Comparison of ENCODE assay signal across 18 cellular contexts in genomic region chr4:106358899-106359298, GRCh38. TPM values are rescaled to one million over a fixed set of nuclear protein-coding genes. Genes with fewer than 3 reads are reported as not detected.
A peak's percentile ranks its signal among the peaks of the same experiment; 100 is the strongest.
DNase-seq lines count a peak whose midpoint lies in the region; ATAC-seq, FAIRE-seq and TF ChIP-seq lines count a peak whose summit lies in the region.
"Had no signal": no experiment of that assay in that cellular context is flagged by ENCODE, and none has a peak within 500 bp of the region (broad histone marks: within the 10 kb centered on the region; RNA-seq: fewer than 3 reads in every experiment).

No MANE protein-coding gene starts in this region.

- DNase-seq in AG04450 (ENCODE audit: low read depth, low spot score) (peak; percentile 11), HCEC 1CT (peak; percentile 78), fibroblast of the aortic adventitia (ENCODE audit: low read depth) (peak; percentile 60), GM12891 (ENCODE audit: insufficient read length, low spot score) (no peak), WERI-Rb-1 (no peak)
- DNase-seq: activated CD4-positive, alpha-beta memory T cell treated with anti-CD3 and anti-CD28 coated beads for 36 hours; anterior cingulate cortex; NCI-H2081; NCI-H82; occipital lobe; uterus had no signal

- no peak for FAIRE-seq in GM12891 (lab: Jason Lieb, UNC)
- FAIRE-seq: TTC549 had no signal

- POLR2A ChIA-PET in AG04450 (lab: Yijun Ruan, JAX) = interaction anchor here (1.2 kb wide), 1 partner anchor 43 kb away, joined by 3 read pairs; the partner anchor contains the start of gene TBCK

- no peak for TF ChIP-seq POLR2A in GM12891 (IDR thresholded peaks at IDR 0.05; ENCODE audit: low read depth, low read length)

- TF ChIP-seq CTCF in AG04450 (IDR thresholded peaks at IDR 0.05; ENCODE audit: low read depth, low read length) = no peak
- TF ChIP-seq CTCF in fibroblast of the aortic adventitia (IDR thresholded peaks at IDR 0.05; ENCODE audit: insufficient read depth, low read length) = no peak
- TF ChIP-seq CTCF in WERI-Rb-1 (IDR thresholded peaks at IDR 0.05; ENCODE audit: low read depth, low read length) = no peak

- no peaks in the 10 kb centered on the region for H3K27me3 ChIP-seq in AG04450 (ENCODE audit: control insufficient read depth, insufficient read depth, low read length)
- no peaks in the 10 kb centered on the region for H3K27me3 ChIP-seq in WERI-Rb-1 (ENCODE audit: insufficient read depth, low read depth, severe bottlenecking)
- H3K27me3 ChIP-seq: uterus had no signal

- H3K9me3 ChIP-seq in AG04450 (ENCODE audit: control insufficient read depth, insufficient read depth, low read length) (no peaks in the 10 kb centered on the region), WERI-Rb-1 (ENCODE audit: severe bottlenecking) (no peaks in the 10 kb centered on the region)
- H3K9me3 ChIP-seq: uterus had no signal

- no peaks in the 10 kb centered on the region for H3K36me3 ChIP-seq in WERI-Rb-1
- H3K36me3 ChIP-seq: uterus had no signal

- CTCF ChIA-PET in AG04450 (lab: Charles Lee) = interaction anchor here (0.5 to 1.2 kb wide), 2 partner anchors 92 to 539 kb away, joined by 3 read pairs; no protein-coding TSS in a partner anchor

- peak; percentile 59 for ATAC-seq in SK-N-SH treated with all-trans-retinoic acid at 6 μM for 48 hours
- no peak for ATAC-seq in GM21723 (IDR thresholded peaks at IDR 0.05; ENCODE audit: unreplicated experiment)
- ATAC-seq in HG02759 (IDR thresholded peaks at IDR 0.05; ENCODE audit: unreplicated experiment) = no peak
- ATAC-seq: stimulated activated effector memory CD8-positive, alpha-beta T cell treated with anti-CD3 and anti-CD28 coated beads, Interleukin-12 subunit alpha, Interleukin-12 subunit beta, amount 100 ng/mL, for 72 hours had no signal

- no peak overlapping the region for H3K4me3 ChIP-seq in AG04450 (ENCODE audit: low read depth, low read length)
- no peak overlapping the region for H3K4me3 ChIP-seq in fibroblast of the aortic adventitia (ENCODE audit: low read depth, low read length)
- H3K4me3 ChIP-seq in WERI-Rb-1 (ENCODE audit: low read depth, low read length) = no peak overlapping the region
- H3K4me3 ChIP-seq: uterus had no signal

- H3K27ac ChIP-seq in AG04450 (ENCODE audit: low read depth, low read length) (no peak overlapping the region), WERI-Rb-1 (no peak overlapping the region)
- H3K27ac ChIP-seq: uterus had no signal

TF ChIP-seq in SK-N-SH treated with all-trans-retinoic acid at 6 μM for 48 hours, 23 proteins besides CTCF, POLR2A, EP300 and RAD21:
- TF ChIP-seq CREB5 (CRISPR knock-in tag; IDR thresholded peaks at IDR 0.05; ENCODE audit: low read depth) (no peak), ISL1 (CRISPR knock-in tag; IDR thresholded peaks at IDR 0.05) (peak; percentile 64), PPARA (CRISPR knock-in tag; IDR thresholded peaks at IDR 0.05; ENCODE audit: borderline replicate concordance) (no peak)

TF ChIP-seq in GM12891, 5 proteins besides CTCF, POLR2A, EP300 and RAD21:
- no peak for TF ChIP-seq PAX5 (IDR thresholded peaks at IDR 0.05; ENCODE audit: insufficient read depth, low read length, severe bottlenecking)
- no peak for TF ChIP-seq TAF1 (IDR thresholded peaks at IDR 0.05; ENCODE audit: low read depth, low read length)
- no peak for TF ChIP-seq POU2F2 (IDR thresholded peaks at IDR 0.05; ENCODE audit: low read depth, low read length)
- no peak for TF ChIP-seq SPI1 (IDR thresholded peaks at IDR 0.05; ENCODE audit: low read depth, low read length)
- TF ChIP-seq POLR2AphosphoS5 (IDR thresholded peaks at IDR 0.05; ENCODE audit: low read depth, low read length) = no peak

RNA-seq across cellular contexts. Expression of gene GIMD1, which starts 9.7 kb away (rescaled TPM):
- polyA plus RNA-seq in AG04450 (2011; rRNA removed) = not detected in 2 replicates
- not detected in 2 replicates for polyA minus RNA-seq in AG04450 (2011; rRNA and poly(A)+ RNA removed)
- total RNA-seq in fibroblast of the aortic adventitia (ENCODE audit: low replicate concordance) = not detected in 2 replicates
- polyA plus RNA-seq in GM12891 (2012; ENCODE audit: low read depth, missing spikeins) = not detected
- total RNA-seq: activated CD4-positive, alpha-beta memory T cell treated with anti-CD3 and anti-CD28 coated beads for 36 hours; mesothelial cell of epicardium; occipital lobe; skeletal muscle tissue; uterus had no signal

RNA-seq across cellular contexts. Expression of gene AIMP1, which starts 42.5 kb away (rescaled TPM):
- polyA plus RNA-seq in AG04450 (2011; rRNA removed) = 35.3 and 52.9 TPM in 2 replicates
- 3.1 and 7.2 TPM in 2 replicates for polyA minus RNA-seq in AG04450 (2011; rRNA and poly(A)+ RNA removed)
- 29.9 and 30.7 TPM in 2 replicates for total RNA-seq in fibroblast of the aortic adventitia (ENCODE audit: low replicate concordance)
- 46.3 TPM for polyA plus RNA-seq in GM12891 (2012; ENCODE audit: low read depth, missing spikeins)

RNA-seq across cellular contexts. Expression of gene TBCK, which starts 42.9 kb away (rescaled TPM):
- polyA plus RNA-seq in AG04450 (2011; rRNA removed) = 34.4 and 48.4 TPM in 2 replicates
- 36.5 and 58.8 TPM in 2 replicates for polyA minus RNA-seq in AG04450 (2011; rRNA and poly(A)+ RNA removed)
- 59.7 and 163 TPM in 2 replicates for total RNA-seq in fibroblast of the aortic adventitia (ENCODE audit: low replicate concordance)
- 10.0 TPM for polyA plus RNA-seq in GM12891 (2012; ENCODE audit: low read depth, missing spikeins)

Comparison
In these comparisons a context has a peak if more than half of its experiments do, and no peak if none do; other contexts are left out.
1. DNase-seq: peak in AG04450 (single experiment), HCEC 1CT (single experiment) and fibroblast of the aortic adventitia (single experiment); none in GM12891 (single experiment) and WERI-Rb-1 (single experiment).